ENCODE assay signal across 1 cellular context in the genomic region with DNA sequence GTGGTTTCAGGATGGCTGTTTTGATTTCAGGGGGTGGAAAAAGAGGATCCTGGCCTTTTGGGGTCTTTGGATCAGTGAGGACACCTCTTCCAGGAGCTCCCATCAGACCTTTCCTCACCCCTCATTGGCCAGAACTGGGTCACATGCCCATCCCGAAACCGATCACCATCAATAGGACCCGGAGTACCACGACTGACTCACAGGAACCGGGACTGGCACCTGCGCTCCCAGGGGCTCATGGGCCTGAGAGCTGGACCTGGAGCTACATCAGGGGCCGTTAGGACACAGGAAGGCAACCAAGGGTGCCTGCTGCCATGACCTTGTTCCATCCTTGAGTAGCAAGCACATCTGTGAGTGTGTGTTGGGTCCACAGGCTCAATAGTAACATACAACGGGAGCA.
TF ChIP-seq lines count a peak whose summit lies in the region.

No MANE protein-coding gene starts in this region.

TF ChIP-seq in H1, 55 proteins besides CTCF, POLR2A, EP300 and RAD21:
- TF ChIP-seq ZNF274 (IDR thresholded peaks at IDR 0.05; ENCODE audit: borderline replicate concordance, extremely low read depth, low read length), result no peak
- no peak for TF ChIP-seq HDAC2 (IDR thresholded peaks at IDR 0.05; ENCODE audit: borderline replicate concordance in 1 of 2, low read depth in 2 of 2, low read length in 2 of 2)
- TF ChIP-seq NRF1 (IDR thresholded peaks at IDR 0.05; ENCODE audit: low read depth, low read length), result no peak
- no peak for TF ChIP-seq SP4 (IDR thresholded peaks at IDR 0.05; ENCODE audit: low read length)
- TF ChIP-seq CREB1 (IDR thresholded peaks at IDR 0.05), result no peak
- TF ChIP-seq JUND (IDR thresholded peaks at IDR 0.05; ENCODE audit: low read length), result no peak
- TF ChIP-seq CBX8 (IDR thresholded peaks at IDR 0.05; ENCODE audit: borderline replicate concordance, low read depth, low read length), result no peak
- no peak for TF ChIP-seq NANOG (IDR thresholded peaks at IDR 0.05; ENCODE audit: insufficient read depth, low read depth, low read length, poor library complexity, severe bottlenecking)
- no peak for TF ChIP-seq CHD7 (IDR thresholded peaks at IDR 0.05; ENCODE audit: insufficient replicate concordance, low read length)
- no peak for TF ChIP-seq SRF (IDR thresholded peaks at IDR 0.05; ENCODE audit: low read depth, low read length)
- TF ChIP-seq, protein P1, sequence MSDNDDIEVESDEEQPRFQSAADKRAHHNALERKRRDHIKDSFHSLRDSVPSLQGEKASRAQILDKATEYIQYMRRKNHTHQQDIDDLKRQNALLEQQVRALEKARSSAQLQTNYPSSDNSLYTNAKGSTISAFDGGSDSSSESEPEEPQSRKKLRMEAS (IDR thresholded peaks at IDR 0.05), result no peak
- no peak for TF ChIP-seq POU5F1 (IDR thresholded peaks at IDR 0.05; ENCODE audit: low read depth, low read length)
- TF ChIP-seq FOSL1 (IDR thresholded peaks at IDR 0.05; ENCODE audit: insufficient read depth, low read depth, low read length), result no peak
TF ChIP-seq in H1: peak in this region for 0.
